ENCODE assay signal across 1 cellular context in genomic region chr19:1237754-1238372, GRCh38.
TF ChIP-seq lines count a peak whose summit lies in the region.

TSS of gene CBARP (minus strand) at chr19:1238005. CDS start at chr19:1236100, 1,905 bp downstream.

TF ChIP-seq in K562, 482 proteins besides CTCF, POLR2A, EP300 and RAD21 (continued from another document and continues in another):
- no peak for TF ChIP-seq BRF2 (IDR thresholded peaks at IDR 0.05; ENCODE audit: borderline replicate concordance, insufficient read depth, insufficient read length)
- TF ChIP-seq FOXA1 (IDR thresholded peaks at IDR 0.05; ENCODE audit: borderline replicate concordance): no peak
- peak; percentile 19; the same call in 1 of the 2 replicates for TF ChIP-seq TFAP4 (CRISPR knock-in tag; IDR thresholded peaks at IDR 0.05; ENCODE audit: borderline replicate concordance)
- TF ChIP-seq CREB1 (IDR thresholded peaks at IDR 0.05): no peak
- no peak for TF ChIP-seq CREB1 (CRISPR knock-in tag; IDR thresholded peaks at IDR 0.05)
- 0 out of 2 replicates have a peak, but pooled peaks have one; percentile 14 for TF ChIP-seq MYC (IDR thresholded peaks at IDR 0.05; ENCODE audit: low read depth, low read length)
- TF ChIP-seq MYC (CRISPR knock-in tag; IDR thresholded peaks at IDR 0.05; ENCODE audit: borderline replicate concordance, low read depth): no peak
- no peak for TF ChIP-seq ZNF79 (CRISPR knock-in tag; IDR thresholded peaks at IDR 0.05; ENCODE audit: low read depth)
- TF ChIP-seq ERF (CRISPR knock-in tag; IDR thresholded peaks at IDR 0.05): 0 out of 2 replicates have a peak, but pooled peaks have one; percentile 11
- TF ChIP-seq CREB3 (tag; conservative IDR thresholded peaks at IDR 0.05; ENCODE audit: low read depth): no peak
- no peak for TF ChIP-seq GABPB1 (CRISPR knock-in tag; IDR thresholded peaks at IDR 0.05)
- peak; percentile 74 for TF ChIP-seq BHLHE40 (IDR thresholded peaks at IDR 0.05; ENCODE audit: low read length)
- TF ChIP-seq GATAD2B (IDR thresholded peaks at IDR 0.05; ENCODE audit: borderline replicate concordance): peak; percentile 89; the same call in 1 of the 2 replicates
- TF ChIP-seq ZBTB7A (IDR thresholded peaks at IDR 0.05; ENCODE audit: borderline replicate concordance, control insufficient read depth, low read depth, low read length): peak; percentile 54; the same call in 1 of the 2 replicates
- no peak for TF ChIP-seq PML (IDR thresholded peaks at IDR 0.05; ENCODE audit: low read length)
- TF ChIP-seq, protein P1, sequence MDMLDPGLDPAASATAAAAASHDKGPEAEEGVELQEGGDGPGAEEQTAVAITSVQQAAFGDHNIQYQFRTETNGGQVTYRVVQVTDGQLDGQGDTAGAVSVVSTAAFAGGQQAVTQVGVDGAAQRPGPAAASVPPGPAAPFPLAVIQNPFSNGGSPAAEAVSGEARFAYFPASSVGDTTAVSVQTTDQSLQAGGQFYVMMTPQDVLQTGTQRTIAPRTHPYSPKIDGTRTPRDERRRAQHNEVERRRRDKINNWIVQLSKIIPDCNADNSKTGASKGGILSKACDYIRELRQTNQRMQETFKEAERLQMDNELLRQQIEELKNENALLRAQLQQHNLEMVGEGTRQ (CRISPR knock-in tag; IDR thresholded peaks at IDR 0.05): peak; percentile 64
- TF ChIP-seq KAT7 (CRISPR knock-in tag; IDR thresholded peaks at IDR 0.05; ENCODE audit: borderline replicate concordance): no peak
- TF ChIP-seq IRF2 (CRISPR knock-in tag; IDR thresholded peaks at IDR 0.05): no peak
- TF ChIP-seq RB1 (IDR thresholded peaks at IDR 0.05; ENCODE audit: low read depth): peak; percentile 74
- peak; percentile 10 for TF ChIP-seq SAP30 (IDR thresholded peaks at IDR 0.05; ENCODE audit: borderline replicate concordance, insufficient read depth, low read depth, low read length, poor library complexity, severe bottlenecking)
- TF ChIP-seq GABPA (tag; conservative IDR thresholded peaks at IDR 0.05; ENCODE audit: low read depth): peak; percentile 45
- TF ChIP-seq MAZ (CRISPR knock-in tag; conservative IDR thresholded peaks at IDR 0.05 in 1 of 2, IDR thresholded peaks at IDR 0.05 in 1 of 2): 0 out of 4 replicates have a peak, but pooled peaks of 1 of the 2 experiments have one; percentile 18
- no peak for TF ChIP-seq CEBPG (CRISPR knock-in tag; IDR thresholded peaks at IDR 0.05)
- TF ChIP-seq CEBPG (tag; conservative IDR thresholded peaks at IDR 0.05 in 1 of 2, IDR thresholded peaks at IDR 0.05 in 1 of 2): no peak
- peak in 1 of 2 experiments; percentile 98; a peak in 2 of 4 replicates for TF ChIP-seq ZNF639 (CRISPR knock-in tag; conservative IDR thresholded peaks at IDR 0.05 in 1 of 2, IDR thresholded peaks at IDR 0.05 in 1 of 2)
- TF ChIP-seq SMAD4 (CRISPR knock-in tag; conservative IDR thresholded peaks at IDR 0.05): peak; percentile 77
- TF ChIP-seq PHF8 (IDR thresholded peaks at IDR 0.05; ENCODE audit: borderline replicate concordance, low read length): peak; percentile 36; the same call in 1 of the 2 replicates
- no peak for TF ChIP-seq SIX5 (IDR thresholded peaks at IDR 0.05; ENCODE audit: borderline replicate concordance in 1 of 2, insufficient read depth in 1 of 2, low read depth in 1 of 2, low read length in 2 of 2)
- TF ChIP-seq ZBTB9 (CRISPR knock-in tag; IDR thresholded peaks at IDR 0.05): no peak
- peak; percentile 84 for TF ChIP-seq HMGN3 (IDR thresholded peaks at IDR 0.05; ENCODE audit: borderline replicate concordance, extremely low read depth, insufficient read length, low read depth, low read length)
- TF ChIP-seq ZBED1 (IDR thresholded peaks at IDR 0.05): no peak
- 0 out of 2 replicates have a peak, but pooled peaks have one; percentile 12 for TF ChIP-seq EGR1 (conservative IDR thresholded peaks at IDR 0.05)
- TF ChIP-seq ILK (tag; IDR thresholded peaks at IDR 0.05; ENCODE audit: borderline replicate concordance, low read depth): no peak
- peak; percentile 30; the same call in 1 of the 2 replicates for TF ChIP-seq ETS1 (conservative IDR thresholded peaks at IDR 0.05; ENCODE audit: control insufficient read depth, low read depth, low read length)
- TF ChIP-seq ZFX (CRISPR knock-in tag; IDR thresholded peaks at IDR 0.05): no peak
- TF ChIP-seq COPS2 (conservative IDR thresholded peaks at IDR 0.05): no peak
- TF ChIP-seq, protein P2, sequence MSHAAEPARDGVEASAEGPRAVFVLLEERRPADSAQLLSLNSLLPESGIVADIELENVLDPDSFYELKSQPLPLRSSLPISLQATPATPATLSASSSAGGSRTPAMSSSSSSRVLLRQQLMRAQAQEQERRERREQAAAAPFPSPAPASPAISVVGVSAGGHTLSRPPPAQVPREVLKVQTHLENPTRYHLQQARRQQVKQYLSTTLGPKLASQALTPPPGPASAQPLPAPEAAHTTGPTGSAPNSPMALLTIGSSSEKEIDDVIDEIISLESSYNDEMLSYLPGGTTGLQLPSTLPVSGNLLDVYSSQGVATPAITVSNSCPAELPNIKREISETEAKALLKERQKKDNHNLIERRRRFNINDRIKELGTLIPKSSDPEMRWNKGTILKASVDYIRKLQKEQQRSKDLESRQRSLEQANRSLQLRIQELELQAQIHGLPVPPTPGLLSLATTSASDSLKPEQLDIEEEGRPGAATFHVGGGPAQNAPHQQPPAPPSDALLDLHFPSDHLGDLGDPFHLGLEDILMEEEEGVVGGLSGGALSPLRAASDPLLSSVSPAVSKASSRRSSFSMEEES (CRISPR knock-in tag; IDR thresholded peaks at IDR 0.05): peak; percentile 10; the same call in 1 of the 2 replicates
- TF ChIP-seq, protein P3, sequence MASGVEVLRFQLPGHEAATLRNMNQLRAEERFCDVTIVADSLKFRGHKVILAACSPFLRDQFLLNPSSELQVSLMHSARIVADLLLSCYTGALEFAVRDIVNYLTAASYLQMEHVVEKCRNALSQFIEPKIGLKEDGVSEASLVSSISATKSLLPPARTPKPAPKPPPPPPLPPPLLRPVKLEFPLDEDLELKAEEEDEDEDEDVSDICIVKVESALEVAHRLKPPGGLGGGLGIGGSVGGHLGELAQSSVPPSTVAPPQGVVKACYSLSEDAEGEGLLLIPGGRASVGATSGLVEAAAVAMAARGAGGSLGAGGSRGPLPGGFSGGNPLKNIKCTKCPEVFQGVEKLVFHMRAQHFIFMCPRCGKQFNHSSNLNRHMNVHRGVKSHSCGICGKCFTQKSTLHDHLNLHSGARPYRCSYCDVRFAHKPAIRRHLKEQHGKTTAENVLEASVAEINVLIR (CRISPR knock-in tag; IDR thresholded peaks at IDR 0.05): no peak
- peak; percentile 85 for TF ChIP-seq CXXC5 (CRISPR knock-in tag; IDR thresholded peaks at IDR 0.05)
- no peak for TF ChIP-seq SNIP1 (IDR thresholded peaks at IDR 0.05; ENCODE audit: low read depth)
- no peak for TF ChIP-seq SRSF7 (optimal IDR thresholded peaks at IDR 0.05; ENCODE audit: low read depth, low read length)
- peak in 1 of 2 experiments; percentile 50 for TF ChIP-seq E2F6 (IDR thresholded peaks at IDR 0.05; ENCODE audit: borderline replicate concordance in 1 of 2, extremely low read depth in 1 of 2, insufficient read depth in 1 of 2, insufficient read length in 1 of 2, low read depth in 1 of 2, low read length in 1 of 2, poor library complexity in 1 of 2, severe bottlenecking in 1 of 2)
- TF ChIP-seq, protein P4, sequence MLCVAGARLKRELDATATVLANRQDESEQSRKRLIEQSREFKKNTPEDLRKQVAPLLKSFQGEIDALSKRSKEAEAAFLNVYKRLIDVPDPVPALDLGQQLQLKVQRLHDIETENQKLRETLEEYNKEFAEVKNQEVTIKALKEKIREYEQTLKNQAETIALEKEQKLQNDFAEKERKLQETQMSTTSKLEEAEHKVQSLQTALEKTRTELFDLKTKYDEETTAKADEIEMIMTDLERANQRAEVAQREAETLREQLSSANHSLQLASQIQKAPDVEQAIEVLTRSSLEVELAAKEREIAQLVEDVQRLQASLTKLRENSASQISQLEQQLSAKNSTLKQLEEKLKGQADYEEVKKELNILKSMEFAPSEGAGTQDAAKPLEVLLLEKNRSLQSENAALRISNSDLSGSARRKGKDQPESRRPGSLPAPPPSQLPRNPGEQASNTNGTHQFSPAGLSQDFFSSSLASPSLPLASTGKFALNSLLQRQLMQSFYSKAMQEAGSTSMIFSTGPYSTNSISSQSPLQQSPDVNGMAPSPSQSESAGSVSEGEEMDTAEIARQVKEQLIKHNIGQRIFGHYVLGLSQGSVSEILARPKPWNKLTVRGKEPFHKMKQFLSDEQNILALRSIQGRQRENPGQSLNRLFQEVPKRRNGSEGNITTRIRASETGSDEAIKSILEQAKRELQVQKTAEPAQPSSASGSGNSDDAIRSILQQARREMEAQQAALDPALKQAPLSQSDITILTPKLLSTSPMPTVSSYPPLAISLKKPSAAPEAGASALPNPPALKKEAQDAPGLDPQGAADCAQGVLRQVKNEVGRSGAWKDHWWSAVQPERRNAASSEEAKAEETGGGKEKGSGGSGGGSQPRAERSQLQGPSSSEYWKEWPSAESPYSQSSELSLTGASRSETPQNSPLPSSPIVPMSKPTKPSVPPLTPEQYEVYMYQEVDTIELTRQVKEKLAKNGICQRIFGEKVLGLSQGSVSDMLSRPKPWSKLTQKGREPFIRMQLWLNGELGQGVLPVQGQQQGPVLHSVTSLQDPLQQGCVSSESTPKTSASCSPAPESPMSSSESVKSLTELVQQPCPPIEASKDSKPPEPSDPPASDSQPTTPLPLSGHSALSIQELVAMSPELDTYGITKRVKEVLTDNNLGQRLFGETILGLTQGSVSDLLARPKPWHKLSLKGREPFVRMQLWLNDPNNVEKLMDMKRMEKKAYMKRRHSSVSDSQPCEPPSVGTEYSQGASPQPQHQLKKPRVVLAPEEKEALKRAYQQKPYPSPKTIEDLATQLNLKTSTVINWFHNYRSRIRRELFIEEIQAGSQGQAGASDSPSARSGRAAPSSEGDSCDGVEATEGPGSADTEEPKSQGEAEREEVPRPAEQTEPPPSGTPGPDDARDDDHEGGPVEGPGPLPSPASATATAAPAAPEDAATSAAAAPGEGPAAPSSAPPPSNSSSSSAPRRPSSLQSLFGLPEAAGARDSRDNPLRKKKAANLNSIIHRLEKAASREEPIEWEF (CRISPR knock-in tag; IDR thresholded peaks at IDR 0.05): no peak
- TF ChIP-seq E2F5 (CRISPR knock-in tag; IDR thresholded peaks at IDR 0.05): no peak
- TF ChIP-seq PHF21A (IDR thresholded peaks at IDR 0.05; ENCODE audit: borderline replicate concordance, low read depth): no peak
